ENCODE assay signal across 1 cellular context in the genomic region with DNA sequence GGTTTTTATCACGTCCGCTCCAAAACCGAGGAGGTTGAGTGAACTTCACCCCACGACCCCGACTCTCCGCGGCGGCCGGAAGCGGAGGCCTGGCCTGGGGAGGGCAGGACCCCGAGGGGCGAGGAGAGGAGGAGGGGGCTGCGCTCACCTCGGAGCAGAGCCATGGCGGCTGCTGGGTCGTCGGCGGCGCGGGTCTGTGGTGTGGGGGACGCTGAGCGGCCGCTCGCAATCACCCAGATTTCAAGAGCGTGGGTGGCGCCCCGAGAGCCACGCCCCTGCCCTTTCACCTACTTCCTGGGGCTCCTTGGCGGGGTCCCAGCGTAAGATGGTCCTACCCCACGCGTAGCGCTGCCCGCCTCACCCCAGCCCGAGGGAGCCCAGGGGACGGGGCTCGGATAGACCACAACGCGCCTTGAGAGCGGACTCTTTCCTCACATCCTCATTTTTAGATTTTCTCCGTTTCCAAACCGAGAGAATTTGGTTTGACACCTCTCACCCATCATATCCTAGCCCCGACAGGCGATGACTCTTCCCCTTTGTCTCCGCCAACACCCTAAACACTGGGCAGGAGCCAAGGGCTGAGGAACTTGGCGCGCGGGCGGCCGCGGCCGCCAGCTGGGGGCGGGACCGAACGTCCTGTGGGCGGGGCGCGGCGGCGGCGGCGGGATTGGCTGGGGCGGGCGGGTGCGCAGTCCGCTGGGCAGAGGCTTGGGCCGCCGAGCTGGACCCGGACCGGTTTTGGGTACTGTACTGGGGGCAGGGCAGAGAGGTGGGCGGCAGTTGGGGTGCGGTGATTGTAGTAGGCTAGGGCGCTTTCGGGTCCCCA.
TF ChIP-seq lines count a peak whose summit lies in the region.

A gene with protein sequence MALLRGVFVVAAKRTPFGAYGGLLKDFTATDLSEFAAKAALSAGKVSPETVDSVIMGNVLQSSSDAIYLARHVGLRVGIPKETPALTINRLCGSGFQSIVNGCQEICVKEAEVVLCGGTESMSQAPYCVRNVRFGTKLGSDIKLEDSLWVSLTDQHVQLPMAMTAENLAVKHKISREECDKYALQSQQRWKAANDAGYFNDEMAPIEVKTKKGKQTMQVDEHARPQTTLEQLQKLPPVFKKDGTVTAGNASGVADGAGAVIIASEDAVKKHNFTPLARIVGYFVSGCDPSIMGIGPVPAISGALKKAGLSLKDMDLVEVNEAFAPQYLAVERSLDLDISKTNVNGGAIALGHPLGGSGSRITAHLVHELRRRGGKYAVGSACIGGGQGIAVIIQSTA (minus strand): TSS at position 213 of the 826 bp plus-strand sequence. CDS start 49 bp downstream, at position 164.

TF ChIP-seq in GM12878, 131 proteins besides CTCF, POLR2A, EP300 and RAD21 (continued from another document):
- TF ChIP-seq, protein P1, sequence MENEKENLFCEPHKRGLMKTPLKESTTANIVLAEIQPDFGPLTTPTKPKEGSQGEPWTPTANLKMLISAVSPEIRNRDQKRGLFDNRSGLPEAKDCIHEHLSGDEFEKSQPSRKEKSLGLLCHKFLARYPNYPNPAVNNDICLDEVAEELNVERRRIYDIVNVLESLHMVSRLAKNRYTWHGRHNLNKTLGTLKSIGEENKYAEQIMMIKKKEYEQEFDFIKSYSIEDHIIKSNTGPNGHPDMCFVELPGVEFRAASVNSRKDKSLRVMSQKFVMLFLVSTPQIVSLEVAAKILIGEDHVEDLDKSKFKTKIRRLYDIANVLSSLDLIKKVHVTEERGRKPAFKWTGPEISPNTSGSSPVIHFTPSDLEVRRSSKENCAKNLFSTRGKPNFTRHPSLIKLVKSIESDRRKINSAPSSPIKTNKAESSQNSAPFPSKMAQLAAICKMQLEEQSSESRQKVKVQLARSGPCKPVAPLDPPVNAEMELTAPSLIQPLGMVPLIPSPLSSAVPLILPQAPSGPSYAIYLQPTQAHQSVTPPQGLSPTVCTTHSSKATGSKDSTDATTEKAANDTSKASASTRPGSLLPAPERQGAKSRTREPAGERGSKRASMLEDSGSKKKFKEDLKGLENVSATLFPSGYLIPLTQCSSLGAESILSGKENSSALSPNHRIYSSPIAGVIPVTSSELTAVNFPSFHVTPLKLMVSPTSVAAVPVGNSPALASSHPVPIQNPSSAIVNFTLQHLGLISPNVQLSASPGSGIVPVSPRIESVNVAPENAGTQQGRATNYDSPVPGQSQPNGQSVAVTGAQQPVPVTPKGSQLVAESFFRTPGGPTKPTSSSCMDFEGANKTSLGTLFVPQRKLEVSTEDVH (IDR thresholded peaks at IDR 0.05; ENCODE audit: low read depth, partially characterized antibody) = no peak
- no peak for TF ChIP-seq NFIC (IDR thresholded peaks at IDR 0.05; ENCODE audit: low read depth, low read length)
- no peak for TF ChIP-seq CREM (IDR thresholded peaks at IDR 0.05; ENCODE audit: low read depth)
- no peak for TF ChIP-seq RBBP5 (conservative IDR thresholded peaks at IDR 0.05)
- TF ChIP-seq SMC3 (IDR thresholded peaks at IDR 0.05; ENCODE audit: borderline replicate concordance, low read length) = no peak
- no peak for TF ChIP-seq MTA3 (IDR thresholded peaks at IDR 0.05; ENCODE audit: borderline replicate concordance, low read length)
- TF ChIP-seq, protein P2, sequence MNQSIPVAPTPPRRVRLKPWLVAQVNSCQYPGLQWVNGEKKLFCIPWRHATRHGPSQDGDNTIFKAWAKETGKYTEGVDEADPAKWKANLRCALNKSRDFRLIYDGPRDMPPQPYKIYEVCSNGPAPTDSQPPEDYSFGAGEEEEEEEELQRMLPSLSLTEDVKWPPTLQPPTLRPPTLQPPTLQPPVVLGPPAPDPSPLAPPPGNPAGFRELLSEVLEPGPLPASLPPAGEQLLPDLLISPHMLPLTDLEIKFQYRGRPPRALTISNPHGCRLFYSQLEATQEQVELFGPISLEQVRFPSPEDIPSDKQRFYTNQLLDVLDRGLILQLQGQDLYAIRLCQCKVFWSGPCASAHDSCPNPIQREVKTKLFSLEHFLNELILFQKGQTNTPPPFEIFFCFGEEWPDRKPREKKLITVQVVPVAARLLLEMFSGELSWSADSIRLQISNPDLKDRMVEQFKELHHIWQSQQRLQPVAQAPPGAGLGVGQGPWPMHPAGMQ (IDR thresholded peaks at IDR 0.05; ENCODE audit: borderline replicate concordance) = no peak; the same call in 1 of the 2 replicates
- peak; percentile 40; the same call in 1 of the 2 replicates for TF ChIP-seq ZNF217 (IDR thresholded peaks at IDR 0.05)
- no peak for TF ChIP-seq ZSCAN29 (IDR thresholded peaks at IDR 0.05)
- TF ChIP-seq CHD2 (IDR thresholded peaks at IDR 0.05; ENCODE audit: borderline replicate concordance, low read depth, low read length) = peak; percentile 8; the same call in 1 of the 2 replicates
- TF ChIP-seq, protein P3, sequence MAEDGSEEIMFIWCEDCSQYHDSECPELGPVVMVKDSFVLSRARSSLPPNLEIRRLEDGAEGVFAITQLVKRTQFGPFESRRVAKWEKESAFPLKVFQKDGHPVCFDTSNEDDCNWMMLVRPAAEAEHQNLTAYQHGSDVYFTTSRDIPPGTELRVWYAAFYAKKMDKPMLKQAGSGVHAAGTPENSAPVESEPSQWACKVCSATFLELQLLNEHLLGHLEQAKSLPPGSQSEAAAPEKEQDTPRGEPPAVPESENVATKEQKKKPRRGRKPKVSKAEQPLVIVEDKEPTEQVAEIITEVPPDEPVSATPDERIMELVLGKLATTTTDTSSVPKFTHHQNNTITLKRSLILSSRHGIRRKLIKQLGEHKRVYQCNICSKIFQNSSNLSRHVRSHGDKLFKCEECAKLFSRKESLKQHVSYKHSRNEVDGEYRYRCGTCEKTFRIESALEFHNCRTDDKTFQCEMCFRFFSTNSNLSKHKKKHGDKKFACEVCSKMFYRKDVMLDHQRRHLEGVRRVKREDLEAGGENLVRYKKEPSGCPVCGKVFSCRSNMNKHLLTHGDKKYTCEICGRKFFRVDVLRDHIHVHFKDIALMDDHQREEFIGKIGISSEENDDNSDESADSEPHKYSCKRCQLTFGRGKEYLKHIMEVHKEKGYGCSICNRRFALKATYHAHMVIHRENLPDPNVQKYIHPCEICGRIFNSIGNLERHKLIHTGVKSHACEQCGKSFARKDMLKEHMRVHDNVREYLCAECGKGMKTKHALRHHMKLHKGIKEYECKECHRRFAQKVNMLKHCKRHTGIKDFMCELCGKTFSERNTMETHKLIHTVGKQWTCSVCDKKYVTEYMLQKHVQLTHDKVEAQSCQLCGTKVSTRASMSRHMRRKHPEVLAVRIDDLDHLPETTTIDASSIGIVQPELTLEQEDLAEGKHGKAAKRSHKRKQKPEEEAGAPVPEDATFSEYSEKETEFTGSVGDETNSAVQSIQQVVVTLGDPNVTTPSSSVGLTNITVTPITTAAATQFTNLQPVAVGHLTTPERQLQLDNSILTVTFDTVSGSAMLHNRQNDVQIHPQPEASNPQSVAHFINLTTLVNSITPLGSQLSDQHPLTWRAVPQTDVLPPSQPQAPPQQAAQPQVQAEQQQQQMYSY (CRISPR knock-in tag; IDR thresholded peaks at IDR 0.05) = no peak
- peak; percentile 73; the same call in 1 of the 2 replicates for TF ChIP-seq HDGF (IDR thresholded peaks at IDR 0.05)
- no peak for TF ChIP-seq FOXM1 (IDR thresholded peaks at IDR 0.05; ENCODE audit: low read depth, low read length)
- TF ChIP-seq FOXK2 (IDR thresholded peaks at IDR 0.05) = no peak; the same call in 1 of the 2 replicates
- TF ChIP-seq, protein P4, sequence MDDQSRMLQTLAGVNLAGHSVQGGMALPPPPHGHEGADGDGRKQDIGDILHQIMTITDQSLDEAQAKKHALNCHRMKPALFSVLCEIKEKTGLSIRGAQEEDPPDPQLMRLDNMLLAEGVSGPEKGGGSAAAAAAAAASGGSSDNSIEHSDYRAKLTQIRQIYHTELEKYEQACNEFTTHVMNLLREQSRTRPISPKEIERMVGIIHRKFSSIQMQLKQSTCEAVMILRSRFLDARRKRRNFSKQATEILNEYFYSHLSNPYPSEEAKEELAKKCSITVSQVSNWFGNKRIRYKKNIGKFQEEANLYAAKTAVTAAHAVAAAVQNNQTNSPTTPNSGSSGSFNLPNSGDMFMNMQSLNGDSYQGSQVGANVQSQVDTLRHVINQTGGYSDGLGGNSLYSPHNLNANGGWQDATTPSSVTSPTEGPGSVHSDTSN (IDR thresholded peaks at IDR 0.05; ENCODE audit: insufficient replicate concordance, low read depth, low read length) = peak; percentile 36
- no peak for TF ChIP-seq CREB1 (IDR thresholded peaks at IDR 0.05; ENCODE audit: low read depth)
- TF ChIP-seq, protein P5, sequence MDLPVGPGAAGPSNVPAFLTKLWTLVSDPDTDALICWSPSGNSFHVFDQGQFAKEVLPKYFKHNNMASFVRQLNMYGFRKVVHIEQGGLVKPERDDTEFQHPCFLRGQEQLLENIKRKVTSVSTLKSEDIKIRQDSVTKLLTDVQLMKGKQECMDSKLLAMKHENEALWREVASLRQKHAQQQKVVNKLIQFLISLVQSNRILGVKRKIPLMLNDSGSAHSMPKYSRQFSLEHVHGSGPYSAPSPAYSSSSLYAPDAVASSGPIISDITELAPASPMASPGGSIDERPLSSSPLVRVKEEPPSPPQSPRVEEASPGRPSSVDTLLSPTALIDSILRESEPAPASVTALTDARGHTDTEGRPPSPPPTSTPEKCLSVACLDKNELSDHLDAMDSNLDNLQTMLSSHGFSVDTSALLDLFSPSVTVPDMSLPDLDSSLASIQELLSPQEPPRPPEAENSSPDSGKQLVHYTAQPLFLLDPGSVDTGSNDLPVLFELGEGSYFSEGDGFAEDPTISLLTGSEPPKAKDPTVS (IDR thresholded peaks at IDR 0.05; ENCODE audit: low read depth, low read length) = no peak
- TF ChIP-seq KAT2A (conservative IDR thresholded peaks at IDR 0.05; ENCODE audit: control insufficient read depth, low read depth, low read length) = no peak
- TF ChIP-seq ZNF24 (IDR thresholded peaks at IDR 0.05) = no peak
- TF ChIP-seq HDAC6 (IDR thresholded peaks at IDR 0.05; ENCODE audit: unreplicated experiment) = no peak
- TF ChIP-seq RUNX3 (IDR thresholded peaks at IDR 0.05; ENCODE audit: low read length) = 0 out of 2 replicates have a peak, but pooled peaks have one; percentile 25
- TF ChIP-seq, protein P6, sequence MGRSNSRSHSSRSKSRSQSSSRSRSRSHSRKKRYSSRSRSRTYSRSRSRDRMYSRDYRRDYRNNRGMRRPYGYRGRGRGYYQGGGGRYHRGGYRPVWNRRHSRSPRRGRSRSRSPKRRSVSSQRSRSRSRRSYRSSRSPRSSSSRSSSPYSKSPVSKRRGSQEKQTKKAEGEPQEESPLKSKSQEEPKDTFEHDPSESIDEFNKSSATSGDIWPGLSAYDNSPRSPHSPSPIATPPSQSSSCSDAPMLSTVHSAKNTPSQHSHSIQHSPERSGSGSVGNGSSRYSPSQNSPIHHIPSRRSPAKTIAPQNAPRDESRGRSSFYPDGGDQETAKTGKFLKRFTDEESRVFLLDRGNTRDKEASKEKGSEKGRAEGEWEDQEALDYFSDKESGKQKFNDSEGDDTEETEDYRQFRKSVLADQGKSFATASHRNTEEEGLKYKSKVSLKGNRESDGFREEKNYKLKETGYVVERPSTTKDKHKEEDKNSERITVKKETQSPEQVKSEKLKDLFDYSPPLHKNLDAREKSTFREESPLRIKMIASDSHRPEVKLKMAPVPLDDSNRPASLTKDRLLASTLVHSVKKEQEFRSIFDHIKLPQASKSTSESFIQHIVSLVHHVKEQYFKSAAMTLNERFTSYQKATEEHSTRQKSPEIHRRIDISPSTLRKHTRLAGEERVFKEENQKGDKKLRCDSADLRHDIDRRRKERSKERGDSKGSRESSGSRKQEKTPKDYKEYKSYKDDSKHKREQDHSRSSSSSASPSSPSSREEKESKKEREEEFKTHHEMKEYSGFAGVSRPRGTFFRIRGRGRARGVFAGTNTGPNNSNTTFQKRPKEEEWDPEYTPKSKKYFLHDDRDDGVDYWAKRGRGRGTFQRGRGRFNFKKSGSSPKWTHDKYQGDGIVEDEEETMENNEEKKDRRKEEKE (IDR thresholded peaks at IDR 0.05) = no peak
- TF ChIP-seq, protein P7, sequence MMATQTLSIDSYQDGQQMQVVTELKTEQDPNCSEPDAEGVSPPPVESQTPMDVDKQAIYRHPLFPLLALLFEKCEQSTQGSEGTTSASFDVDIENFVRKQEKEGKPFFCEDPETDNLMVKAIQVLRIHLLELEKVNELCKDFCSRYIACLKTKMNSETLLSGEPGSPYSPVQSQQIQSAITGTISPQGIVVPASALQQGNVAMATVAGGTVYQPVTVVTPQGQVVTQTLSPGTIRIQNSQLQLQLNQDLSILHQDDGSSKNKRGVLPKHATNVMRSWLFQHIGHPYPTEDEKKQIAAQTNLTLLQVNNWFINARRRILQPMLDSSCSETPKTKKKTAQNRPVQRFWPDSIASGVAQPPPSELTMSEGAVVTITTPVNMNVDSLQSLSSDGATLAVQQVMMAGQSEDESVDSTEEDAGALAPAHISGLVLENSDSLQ (IDR thresholded peaks at IDR 0.05) = peak; percentile 76
- TF ChIP-seq, protein P8, sequence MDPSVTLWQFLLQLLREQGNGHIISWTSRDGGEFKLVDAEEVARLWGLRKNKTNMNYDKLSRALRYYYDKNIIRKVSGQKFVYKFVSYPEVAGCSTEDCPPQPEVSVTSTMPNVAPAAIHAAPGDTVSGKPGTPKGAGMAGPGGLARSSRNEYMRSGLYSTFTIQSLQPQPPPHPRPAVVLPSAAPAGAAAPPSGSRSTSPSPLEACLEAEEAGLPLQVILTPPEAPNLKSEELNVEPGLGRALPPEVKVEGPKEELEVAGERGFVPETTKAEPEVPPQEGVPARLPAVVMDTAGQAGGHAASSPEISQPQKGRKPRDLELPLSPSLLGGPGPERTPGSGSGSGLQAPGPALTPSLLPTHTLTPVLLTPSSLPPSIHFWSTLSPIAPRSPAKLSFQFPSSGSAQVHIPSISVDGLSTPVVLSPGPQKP (IDR thresholded peaks at IDR 0.05; ENCODE audit: low read depth, low read length) = 0 out of 2 replicates have a peak, but pooled peaks have one; percentile 22
- no peak for TF ChIP-seq TCF12 (IDR thresholded peaks at IDR 0.05; ENCODE audit: low read depth, low read length)
- TF ChIP-seq MTA2 (IDR thresholded peaks at IDR 0.05; ENCODE audit: low read depth) = peak; percentile 58; the same call in 1 of the 2 replicates
TF ChIP-seq in GM12878: peak in this region for 46.
